Comparison of ENCODE assay signal across 15 cellular contexts in the genomic region with DNA sequence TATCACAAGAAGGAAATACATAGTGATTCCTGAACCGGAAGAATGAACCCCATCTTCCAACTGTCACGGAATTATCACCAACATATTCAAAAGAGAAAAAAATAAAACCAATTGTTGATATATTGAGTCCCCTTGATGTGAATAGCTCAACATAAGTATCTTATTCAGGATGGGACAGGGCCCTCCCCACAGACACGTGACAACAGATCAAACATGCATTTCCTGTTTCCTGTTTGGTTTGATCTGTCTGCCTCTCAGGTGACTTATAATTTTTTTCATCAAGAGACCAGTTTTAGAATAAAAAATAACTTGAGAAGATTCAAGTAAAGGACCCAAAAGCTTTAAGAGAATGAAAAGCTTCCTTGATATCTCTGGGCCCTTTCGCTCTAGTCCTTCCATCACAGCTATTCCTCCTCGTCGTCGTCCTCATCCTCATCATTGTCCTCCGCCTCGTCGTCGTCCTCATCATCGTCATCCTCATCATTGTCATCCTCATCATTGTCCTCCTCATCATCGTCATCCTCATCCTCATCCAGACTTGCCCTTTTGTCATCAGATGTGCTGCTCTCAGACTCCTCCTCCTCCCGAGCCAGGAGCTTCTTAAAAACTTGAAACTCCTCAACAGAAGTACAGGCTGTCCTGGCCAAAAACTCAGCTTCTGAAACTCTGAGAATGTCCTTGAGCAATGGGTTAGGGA. TPM values are rescaled to one million over a fixed set of nuclear protein-coding genes. Genes with fewer than 3 reads are reported as not detected.
DNase-seq lines count a peak whose midpoint lies in the region; ATAC-seq, FAIRE-seq and TF ChIP-seq lines count a peak whose summit lies in the region.
"Had no signal": no experiment of that assay in that cellular context is flagged by ENCODE, and none has a peak within 500 bp of the region (broad histone marks: within the 10 kb centered on the region; RNA-seq: fewer than 3 reads in every experiment).

No MANE protein-coding gene starts in this region.

- DNase-seq in CD8-positive, alpha-beta T cell: peak in 5 of 7 experiments; percentile 43 to 78 (median 65)
- no peak for DNase-seq in Panc1 (ENCODE audit: low read depth, low spot score)
- DNase-seq in activated T-helper 2 cell treated with anti-CD3 and anti-CD28 coated beads, Interferon-gamma antibody, Interleukin-2, Interleukin-4, amounts not matched to agents 10 μg/mL and 5 μg/mL and 100 μg/mL, durations not matched to agents 14 hours and 24 hours and 36 hours (ENCODE audit: low spot score): no peak
- DNase-seq in naive B cell: peak; percentile 35
- no peak for DNase-seq in osteoblast (ENCODE audit: insufficient read length, low spot score, missing footprints)
- no peak for DNase-seq in transverse colon
- no peak for DNase-seq in pancreas
- DNase-seq: left ventricle myocardium inferior, NCI-H1105, NCI-H510A, SHP77 treated with DMSO at 0.1 percent for 48 hours, stomach had no signal

- H3K27me3 ChIP-seq in CD8-positive, alpha-beta T cell (ENCODE audit: insufficient read depth, low read length): no peaks in the 10 kb centered on the region
- no peaks in the 10 kb centered on the region for H3K27me3 ChIP-seq in Panc1 (ENCODE audit: control insufficient read depth, insufficient read depth, low read length)
- no peaks in the 10 kb centered on the region for H3K27me3 ChIP-seq in osteoblast (ENCODE audit: insufficient read depth, low read length)
- no peaks in the 10 kb centered on the region for H3K27me3 ChIP-seq in transverse colon
- no peaks in the 10 kb centered on the region for H3K27me3 ChIP-seq in pancreas
- H3K27me3 ChIP-seq: hepatocyte, stomach had no signal

- BruUV-seq in Panc1 (replicated peaks; lab: Mats Ljungman, UMichigan): TSS peak; percentile 16

- H3K4me1 ChIP-seq in CD8-positive, alpha-beta T cell (ENCODE audit: insufficient read depth, low read length): peaks cover 62% of the 10 kb centered on the region
- peaks cover 1% of the 10 kb centered on the region; the same call in 1 of the 2 replicates for H3K4me1 ChIP-seq in Panc1 (ENCODE audit: control insufficient read depth, insufficient read depth, low read length)
- peaks cover 2% of the 10 kb centered on the region for H3K4me1 ChIP-seq in osteoblast (ENCODE audit: insufficient read depth, low read length)
- peaks cover 0 to 26% (median 1%) of the 10 kb centered on the region in 4 donors for H3K4me1 ChIP-seq in transverse colon
- H3K4me1 ChIP-seq in pancreas: peaks cover 2 to 7% (median 3%) of the 10 kb centered on the region in 3 donors

- no peak overlapping the region for H2AFZ ChIP-seq in osteoblast (ENCODE audit: low read length)
- H2AFZ ChIP-seq: hepatocyte had no signal

- POLR2A ChIA-PET in CD8-positive, alpha-beta T cell (lab: Charles Lee): interaction anchor here (1.0 to 7.3 kb wide), 8 partner anchors 11 to 86 kb away, joined by 3 to 139 read pairs (median 6); a partner anchor contains a TSS
- POLR2A ChIA-PET in Panc1 (lab: Charles Lee): no interaction called here

- peaks cover 83% of the 10 kb centered on the region for H3K4me1 Mint-ChIP-seq in CD8-positive, alpha-beta T cell (ENCODE audit: low read depth)
- peaks cover 27% of the 10 kb centered on the region for H3K4me1 Mint-ChIP-seq in activated T-helper 2 cell treated with anti-CD3 and anti-CD28 coated beads, Interferon-gamma antibody, Interleukin-2, Interleukin-4, amounts not matched to agents 10 μg/mL and 5 μg/mL and 100 μg/mL, durations not matched to agents 14 hours and 24 hours and 36 hours (ENCODE audit: low read depth)
- peaks cover 45 to 61% (median 61%) of the 10 kb centered on the region in 3 donors for H3K4me1 Mint-ChIP-seq in naive B cell

- H3K4me2 ChIP-seq in osteoblast (ENCODE audit: insufficient read depth, low read length): no peak overlapping the region
- H3K4me2 ChIP-seq: hepatocyte had no signal

- H3K36me3 Mint-ChIP-seq in CD8-positive, alpha-beta T cell: peaks cover 87% of the 10 kb centered on the region
- H3K36me3 Mint-ChIP-seq in activated T-helper 2 cell treated with anti-CD3 and anti-CD28 coated beads, Interferon-gamma antibody, Interleukin-2, Interleukin-4, amounts not matched to agents 10 μg/mL and 5 μg/mL and 100 μg/mL, durations not matched to agents 14 hours and 24 hours and 36 hours (ENCODE audit: low read depth): peaks cover 74% of the 10 kb centered on the region
- H3K36me3 Mint-ChIP-seq in naive B cell: peaks cover 21 to 27% of the 10 kb centered on the region in 2 donors

- peak; percentile 93 for ATAC-seq in CD8-positive, alpha-beta T cell
- ATAC-seq in Panc1: no peak
- ATAC-seq in naive B cell (ENCODE audit: low read depth in 2 of 2): peak; percentile 77 to 82
- no peak for ATAC-seq in pancreas

- no peaks in the 10 kb centered on the region for H3K9me3 Mint-ChIP-seq in CD8-positive, alpha-beta T cell
- no peaks in the 10 kb centered on the region for H3K9me3 Mint-ChIP-seq in activated T-helper 2 cell treated with anti-CD3 and anti-CD28 coated beads, Interferon-gamma antibody, Interleukin-2, Interleukin-4, amounts not matched to agents 10 μg/mL and 5 μg/mL and 100 μg/mL, durations not matched to agents 14 hours and 24 hours and 36 hours
- H3K9me3 Mint-ChIP-seq in naive B cell: no peaks in the 10 kb centered on the region
- H3K9me3 Mint-ChIP-seq: brain had no signal

- peaks cover 72% of the 10 kb centered on the region for H3K36me3 ChIP-seq in CD8-positive, alpha-beta T cell (ENCODE audit: insufficient read depth, low read length)
- H3K36me3 ChIP-seq in Panc1 (ENCODE audit: control insufficient read depth, insufficient read depth, low read length) (peaks cover 20% of the 10 kb centered on the region), osteoblast (ENCODE audit: insufficient read depth, low read length) (peaks cover 78% of the 10 kb centered on the region), transverse colon (peaks cover 0 to 59% (median 4%) of the 10 kb centered on the region in 4 donors), pancreas (peaks cover 0 to 58% (median 11%) of the 10 kb centered on the region in 3 donors)

- in situ Hi-C loops in Panc1 (cut with HindIII; ENCODE audit: low pct_unique_long_range_greater_than_20kb, low sequenced_read_pairs): no loop called here
- in situ Hi-C loops in transverse colon (cut with MboI; ENCODE audit: low pct_ligation_motif_present in 1 of 4, low pct_unique_long_range_greater_than_20kb in 1 of 4, low sequenced_read_pairs in 3 of 4): no loop called here

- CTCF ChIA-PET in CD8-positive, alpha-beta T cell (lab: Charles Lee): interaction anchor here (0.7 to 2.6 kb wide), 6 partner anchors 10 to 181 kb away, joined by 3 to 12 read pairs (median 4); a partner anchor contains a TSS
- CTCF ChIA-PET in Panc1 (lab: Charles Lee): interaction anchor here (0.6 kb wide), 1 partner anchor 17 kb away, joined by 3 read pairs; no protein-coding TSS in a partner anchor

- FAIRE-seq in pancreas (lab: Jason Lieb, UNC): no peak
- FAIRE-seq: H1 had no signal

- H3K9me3 ChIP-seq in CD8-positive, alpha-beta T cell (ENCODE audit: low read length): no peaks in the 10 kb centered on the region
- H3K9me3 ChIP-seq in Panc1 (ENCODE audit: control insufficient read depth, insufficient read depth, low read depth, low read length) (no peaks in the 10 kb centered on the region), osteoblast (ENCODE audit: low read depth, low read length) (no peaks in the 10 kb centered on the region), transverse colon (no peaks in the 10 kb centered on the region), pancreas (no peaks in the 10 kb centered on the region)
- H3K9me3 ChIP-seq: left ventricle myocardium inferior, stomach had no signal

- no peak for TF ChIP-seq EP300 in transverse colon (IDR thresholded peaks at IDR 0.05; ENCODE audit: low read depth)

- H3K27ac ChIP-seq in CD8-positive, alpha-beta T cell (ENCODE audit: low read depth, low read length): peak overlapping the region; percentile 29
- no peak overlapping the region for H3K27ac ChIP-seq in Panc1 (ENCODE audit: low read length)
- H3K27ac ChIP-seq in osteoblast (ENCODE audit: low read depth, low read length): no peak overlapping the region
- H3K27ac ChIP-seq in transverse colon: no peak overlapping the region
- H3K27ac ChIP-seq in pancreas: no peak overlapping the region
- H3K27ac ChIP-seq: hepatocyte, left ventricle myocardium inferior, stomach had no signal

- no peak for TF ChIP-seq POLR2A in transverse colon (IDR thresholded peaks at IDR 0.05)

- peak overlapping the region; percentile 27 for H3K4me3 ChIP-seq in CD8-positive, alpha-beta T cell (ENCODE audit: low read depth, low read length)
- H3K4me3 ChIP-seq in Panc1 (ENCODE audit: low read depth in 2 of 2, low read length in 2 of 2) (no peak overlapping the region), osteoblast (ENCODE audit: insufficient read depth, low read length) (no peak overlapping the region), transverse colon (no peak overlapping the region), pancreas (no peak overlapping the region)
- H3K4me3 ChIP-seq: hepatocyte, left ventricle myocardium inferior, stomach had no signal

- intact Hi-C loops in CD8-positive, alpha-beta T cell (cut with DNase I, micrococcal nuclease): loop anchor here (1.0 to 2.0 kb wide), 3 partner anchors 8 to 17 kb away; no protein-coding TSS in a partner anchor
- intact Hi-C loops in Panc1 (cut with micrococcal nuclease; ENCODE audit: unreplicated experiment): no loop called here
- intact Hi-C loops in activated T-helper 2 cell treated with anti-CD3 and anti-CD28 coated beads, Interferon-gamma antibody, Interleukin-2, Interleukin-4, amounts not matched to agents 10 μg/mL and 5 μg/mL and 100 μg/mL, durations not matched to agents 14 hours and 24 hours and 36 hours (cut with micrococcal nuclease): no loop called here
- intact Hi-C loops in transverse colon (cut with DNase I; ENCODE audit: low total_unique reads): loop anchor here (5.0 kb wide), 1 partner anchor 1073 kb away; no protein-coding TSS in a partner anchor
- intact Hi-C loops in pancreas (cut with DNase I): no loop called here

- H3K27ac Mint-ChIP-seq in CD8-positive, alpha-beta T cell: peak overlapping the region; percentile 95
- peak overlapping the region; percentile 52 for H3K27ac Mint-ChIP-seq in activated T-helper 2 cell treated with anti-CD3 and anti-CD28 coated beads, Interferon-gamma antibody, Interleukin-2, Interleukin-4, amounts not matched to agents 10 μg/mL and 5 μg/mL and 100 μg/mL, durations not matched to agents 14 hours and 24 hours and 36 hours
- peak overlapping the region; percentile 57 to 96 (median 92) for H3K27ac Mint-ChIP-seq in naive B cell

- TF ChIP-seq CTCF in CD8-positive, alpha-beta T cell (IDR thresholded peaks at IDR 0.05): no peak
- no peak for TF ChIP-seq CTCF in Panc1 (IDR thresholded peaks at IDR 0.05)
- no peak for TF ChIP-seq CTCF in osteoblast (IDR thresholded peaks at IDR 0.05; ENCODE audit: extremely low read depth, low read depth, low read length)
- no peak for TF ChIP-seq CTCF in transverse colon (IDR thresholded peaks at IDR 0.05)
- no peak for TF ChIP-seq CTCF in pancreas (IDR thresholded peaks at IDR 0.05)

- no peaks in the 10 kb centered on the region for H3K27me3 Mint-ChIP-seq in CD8-positive, alpha-beta T cell (ENCODE audit: low read depth)
- no peaks in the 10 kb centered on the region for H3K27me3 Mint-ChIP-seq in activated T-helper 2 cell treated with anti-CD3 and anti-CD28 coated beads, Interferon-gamma antibody, Interleukin-2, Interleukin-4, amounts not matched to agents 10 μg/mL and 5 μg/mL and 100 μg/mL, durations not matched to agents 14 hours and 24 hours and 36 hours (ENCODE audit: low read depth)
- no peaks in the 10 kb centered on the region for H3K27me3 Mint-ChIP-seq in naive B cell
- H3K27me3 Mint-ChIP-seq: brain had no signal

- H3K4me3 Mint-ChIP-seq in CD8-positive, alpha-beta T cell: peak overlapping the region; percentile 55
- H3K4me3 Mint-ChIP-seq in activated T-helper 2 cell treated with anti-CD3 and anti-CD28 coated beads, Interferon-gamma antibody, Interleukin-2, Interleukin-4, amounts not matched to agents 10 μg/mL and 5 μg/mL and 100 μg/mL, durations not matched to agents 14 hours and 24 hours and 36 hours (ENCODE audit: low read depth): no peak overlapping the region
- H3K4me3 Mint-ChIP-seq in naive B cell: peak overlapping the region in 6 of 8 donors; percentile 0 to 55 (median 28)
- H3K4me3 Mint-ChIP-seq: brain had no signal

- no peaks in the 10 kb centered on the region for H4K20me1 ChIP-seq in osteoblast (ENCODE audit: insufficient read depth, low read length)

- WGBS in transverse colon (ENCODE audit: low coverage in 1 of 2), 2 donors: 86 to 90% methylated on average over 14 of the region's 14 CpGs
- 84 to 87% methylated on average over 14 of the region's 14 CpGs for WGBS in pancreas, 2 donors

- H3K79me2 ChIP-seq in osteoblast (ENCODE audit: insufficient read depth, low read length): peaks cover 35% of the 10 kb centered on the region

RNA-seq across cellular contexts. Expression of a gene that starts 6.3 kb away (rescaled TPM):
- total RNA-seq in CD8-positive, alpha-beta T cell: 100 to 1,000 TPM in 1 of 2 experiments, 10 to 100 TPM in 1; 100.0 to 102 TPM
- 28.9 TPM for total RNA-seq in Panc1 (2021; ENCODE audit: unreplicated experiment)
- 35.8 TPM for polyA plus RNA-seq in Panc1 (2012; ENCODE audit: insufficient read length)
- total RNA-seq in activated T-helper 2 cell treated with anti-CD3 and anti-CD28 coated beads, Interferon-gamma antibody, Interleukin-2, Interleukin-4, amounts not matched to agents 10 μg/mL and 5 μg/mL and 100 μg/mL, durations not matched to agents 14 hours and 24 hours and 36 hours: 34.4 and 35.4 TPM in 2 replicates
- 10 to 100 TPM; 45.7 to 71.2 (median 58.3) TPM for polyA plus RNA-seq in naive B cell (ENCODE audit: low read depth in 6 of 6)
- total RNA-seq in osteoblast: 20.3 and 30.0 TPM in 2 replicates
- 100 to 1,000 TPM in 1 of 4 donors, 10 to 100 TPM in 3; 25.4 to 161 (median 34.3) TPM for total RNA-seq in transverse colon
- total RNA-seq in pancreas: 10 to 100 TPM; 14.0 to 22.9 (median 14.8) TPM
- polyA plus RNA-seq in pancreas: 10 to 100 TPM; 22.4 to 36.8 TPM

RNA-seq across cellular contexts. Expression of a gene that starts 53.5 kb away (rescaled TPM):
- total RNA-seq in CD8-positive, alpha-beta T cell: 100 to 1,000 TPM; 306 to 329 TPM
- total RNA-seq in Panc1 (2021; ENCODE audit: unreplicated experiment) (51.6 TPM), osteoblast (5.0 and 5.8 TPM in 2 replicates), transverse colon (10 to 100 TPM in 2 of 4 donors, 1 to 10 TPM in 2; 7.0 to 35.2 (median 19.1) TPM), pancreas (10 to 100 TPM in 2 of 6 donors, 1 to 10 TPM in 4; 3.7 to 12.3 (median 8.9) TPM)
- polyA plus RNA-seq in Panc1 (2012; ENCODE audit: insufficient read length): 14.3 TPM
- total RNA-seq in activated T-helper 2 cell treated with anti-CD3 and anti-CD28 coated beads, Interferon-gamma antibody, Interleukin-2, Interleukin-4, amounts not matched to agents 10 μg/mL and 5 μg/mL and 100 μg/mL, durations not matched to agents 14 hours and 24 hours and 36 hours: 72.5 and 75.8 TPM in 2 replicates
- polyA plus RNA-seq in naive B cell (ENCODE audit: low read depth in 6 of 6) (10 to 100 TPM in 2 of 6 donors, 1 to 10 TPM in 4; 3.9 to 17.4 (median 9.1) TPM), pancreas (10 to 100 TPM in 1 of 2 donors, 1 to 10 TPM in 1; 9.0 to 14.5 TPM)

RNA-seq across cellular contexts. Expression of a gene that starts 54.5 kb away (rescaled TPM):
- 10 to 100 TPM; 47.5 to 50.9 TPM for total RNA-seq in CD8-positive, alpha-beta T cell
- 64.2 TPM for total RNA-seq in Panc1 (2021; ENCODE audit: unreplicated experiment)
- 116 TPM for polyA plus RNA-seq in Panc1 (2012; ENCODE audit: insufficient read length)
- total RNA-seq in activated T-helper 2 cell treated with anti-CD3 and anti-CD28 coated beads, Interferon-gamma antibody, Interleukin-2, Interleukin-4, amounts not matched to agents 10 μg/mL and 5 μg/mL and 100 μg/mL, durations not matched to agents 14 hours and 24 hours and 36 hours: 101 and 106 TPM in 2 replicates
- polyA plus RNA-seq in naive B cell (ENCODE audit: low read depth in 6 of 6): 100 to 1,000 TPM in 5 of 6 donors, 10 to 100 TPM in 1; 96.4 to 130 (median 112) TPM
- 46.7 and 73.7 TPM in 2 replicates for total RNA-seq in osteoblast
- 10 to 100 TPM; 10.8 to 84.2 (median 46.5) TPM for total RNA-seq in transverse colon
- 10 to 100 TPM; 21.5 to 38.7 (median 31.5) TPM for total RNA-seq in pancreas
- polyA plus RNA-seq in pancreas: 10 to 100 TPM; 28.5 to 37.1 TPM

Comparison
In these comparisons a context has a peak if more than half of its experiments do, and no peak if none do; other contexts are left out.
1. ATAC-seq: peak in CD8-positive, alpha-beta T cell (single experiment) and naive B cell (2 of 2); none in Panc1 (single experiment) and pancreas (0 of 4).
2. DNase-seq: peak in CD8-positive, alpha-beta T cell (5 of 7) and naive B cell (single experiment); none in Panc1 (single experiment), activated T-helper 2 cell treated with anti-CD3 and anti-CD28 coated beads, Interferon-gamma antibody, Interleukin-2, Interleukin-4, amounts not matched to agents 10 μg/mL and 5 μg/mL and 100 μg/mL, durations not matched to agents 14 hours and 24 hours and 36 hours (single experiment), osteoblast (single experiment), transverse colon (single experiment) and pancreas (0 of 6).
3. intact Hi-C loops: an anchor here in CD8-positive, alpha-beta T cell (1.0 to 2.0 kb wide) and transverse colon (5.0 kb wide); none called in Panc1, activated T-helper 2 cell treated with anti-CD3 and anti-CD28 coated beads, Interferon-gamma antibody, Interleukin-2, Interleukin-4, amounts not matched to agents 10 μg/mL and 5 μg/mL and 100 μg/mL, durations not matched to agents 14 hours and 24 hours and 36 hours and pancreas.
4. Peak in every context shown above with its lines, with median percentiles within 50 percentile points of each other: H3K27ac Mint-ChIP-seq.